Comparison of ENCODE assay signal across 8 cellular contexts in genomic region chr20:62929051-62929538, GRCh38. TPM values are rescaled to one million over a fixed set of nuclear protein-coding genes. Genes with fewer than 3 reads are reported as not detected.
A peak's percentile ranks its signal among the peaks of the same experiment; 100 is the strongest.
DNase-seq lines count a peak whose midpoint lies in the region; TF ChIP-seq lines count a peak whose summit lies in the region.

No MANE protein-coding gene starts in this region.

- H3K9ac ChIP-seq in endodermal cell (ENCODE audit: extremely low read depth, low read length, poor library complexity, severe bottlenecking) (peak overlapping the region; percentile 92), stomach smooth muscle (ENCODE audit: low read length in 2 of 2) (peak overlapping the region; percentile 47 to 52)

- peak overlapping the region; percentile 66 for H3K27ac ChIP-seq in endodermal cell (ENCODE audit: low read depth, low read length)
- H3K27ac ChIP-seq in stomach smooth muscle (ENCODE audit: low read length), result no peak overlapping the region

- H3K4me3 Mint-ChIP-seq in endodermal cell, result peak overlapping the region; percentile 91

- H3K27me3 ChIP-seq in endodermal cell (ENCODE audit: control insufficient read depth, insufficient read depth, low read length, poor library complexity, severe bottlenecking) (no peaks in the 10 kb centered on the region), stomach smooth muscle (ENCODE audit: control insufficient read depth in 1 of 2, insufficient read depth in 2 of 2, low read length in 2 of 2) (no peaks in the 10 kb centered on the region)

- H3K9me3 ChIP-seq in endodermal cell (ENCODE audit: control insufficient read depth, low read length), result no peaks in the 10 kb centered on the region
- H3K9me3 ChIP-seq in stomach smooth muscle (ENCODE audit: control insufficient read depth in 2 of 2, low read length in 2 of 2), result no peaks in the 10 kb centered on the region

- peaks cover 22% of the 10 kb centered on the region for H3K36me3 ChIP-seq in endodermal cell (ENCODE audit: control insufficient read depth, insufficient read depth, low read length)
- H3K36me3 ChIP-seq in stomach smooth muscle (ENCODE audit: control insufficient read depth in 2 of 2, insufficient read depth in 2 of 2, low read length in 2 of 2), result peaks cover 0 to 2% of the 10 kb centered on the region in 2 donors

- TF ChIP-seq CTCF in endodermal cell (conservative IDR thresholded peaks at IDR 0.05), result no peak

- no peaks in the 10 kb centered on the region for H3K9me3 Mint-ChIP-seq in endodermal cell

- H3K4me1 Mint-ChIP-seq in endodermal cell, result peaks cover 35% of the 10 kb centered on the region

- DNase-seq in AG08396 (ENCODE audit: low spot score), result peak; percentile 82
- DNase-seq in HT-29 (ENCODE audit: low spot score), result peak; percentile 85
- peak; percentile 82 for DNase-seq in activated CD8-positive, alpha-beta memory T cell treated with anti-CD3 and anti-CD28 coated beads for 24 hours
- peak; percentile 96 for DNase-seq in endodermal cell
- peak; percentile 45 to 59 for DNase-seq in lung microvascular endothelial cell (ENCODE audit: low read depth in 2 of 2)
- no peak for DNase-seq in mesenteric fat pad (ENCODE audit: low spot score)
- no peak for DNase-seq in NCI-H446 (lab: John Stamatoyannopoulos, UW)

- peaks cover 6% of the 10 kb centered on the region for H3K36me3 Mint-ChIP-seq in endodermal cell (ENCODE audit: low read depth)

- H3K4me3 ChIP-seq in endodermal cell (ENCODE audit: low read length) (peak overlapping the region; percentile 90), stomach smooth muscle (ENCODE audit: low read length in 2 of 2) (peak overlapping the region; percentile 50 to 64)

- no peaks in the 10 kb centered on the region for H3K27me3 Mint-ChIP-seq in endodermal cell (ENCODE audit: insufficient read depth)

- 4 to 28% methylated on average over 15 to 44 of the region's 44 CpGs for WGBS in endodermal cell (ENCODE audit: insufficient coverage in 1 of 2, insufficient read length in 1 of 2), 2 experiments

- peak overlapping the region; percentile 99 for H3K27ac Mint-ChIP-seq in endodermal cell

- H3K4me1 ChIP-seq in endodermal cell (ENCODE audit: control insufficient read depth, insufficient read depth, low read length) (peaks cover 9% of the 10 kb centered on the region), stomach smooth muscle (ENCODE audit: control insufficient read depth, insufficient read depth, low read length) (peaks cover 32% of the 10 kb centered on the region)

RNA-seq across cellular contexts. Expression of gene DIDO1, which starts 2.8 kb away (rescaled TPM):
- total RNA-seq in HT-29 (2014; rRNA removed; shearing (Covaris generic)), result 72.0 and 78.5 TPM in 2 replicates
- 10 to 100 TPM; 53.5 to 68.3 TPM for total RNA-seq in endodermal cell
- polyA plus RNA-seq in endodermal cell (2013, experiment 1 of 2), result 47.8 TPM
- polyA plus RNA-seq in endodermal cell (2013, experiment 2 of 2), result 43.0 TPM
- total RNA-seq in lung microvascular endothelial cell, result 17.2 and 24.8 TPM in 2 replicates
- total RNA-seq in mesenteric fat pad, result 39.0 TPM

RNA-seq across cellular contexts. Expression of gene GID8, which starts 8.9 kb away (rescaled TPM):
- 66.9 and 67.4 TPM in 2 replicates for total RNA-seq in HT-29 (2014; rRNA removed; shearing (Covaris generic))
- total RNA-seq in endodermal cell (10 to 100 TPM; 51.5 to 52.1 TPM), lung microvascular endothelial cell (30.7 and 33.7 TPM in 2 replicates), mesenteric fat pad (22.6 TPM)
- polyA plus RNA-seq in endodermal cell (2013, experiment 1 of 2), result 47.3 TPM
- 41.8 TPM for polyA plus RNA-seq in endodermal cell (2013, experiment 2 of 2)

RNA-seq across cellular contexts. Expression of gene SLC17A9, which starts 23.4 kb away (rescaled TPM):
- 119 and 127 TPM in 2 replicates for total RNA-seq in HT-29 (2014; rRNA removed; shearing (Covaris generic))
- 10 to 100 TPM in 1 of 2 donors, 1 to 10 TPM in 1; 8.9 to 10.2 TPM for total RNA-seq in endodermal cell
- 3.2 TPM for polyA plus RNA-seq in endodermal cell (2013, experiment 1 of 2)
- 3.4 TPM for polyA plus RNA-seq in endodermal cell (2013, experiment 2 of 2)
- total RNA-seq in lung microvascular endothelial cell, result 3.2 and 3.9 TPM in 2 replicates
- total RNA-seq in mesenteric fat pad, result 12.7 TPM

Comparison
In these comparisons a context has a peak if more than half of its experiments do, and no peak if none do; other contexts are left out.
1. DNase-seq: peak in AG08396 (single experiment), HT-29 (single experiment), activated CD8-positive, alpha-beta memory T cell treated with anti-CD3 and anti-CD28 coated beads for 24 hours (single experiment), endodermal cell (single experiment) and lung microvascular endothelial cell (2 of 2); none in mesenteric fat pad (single experiment) and NCI-H446 (0 of 2).